ENCODE assay signal across 8 cellular contexts in the genomic region with DNA sequence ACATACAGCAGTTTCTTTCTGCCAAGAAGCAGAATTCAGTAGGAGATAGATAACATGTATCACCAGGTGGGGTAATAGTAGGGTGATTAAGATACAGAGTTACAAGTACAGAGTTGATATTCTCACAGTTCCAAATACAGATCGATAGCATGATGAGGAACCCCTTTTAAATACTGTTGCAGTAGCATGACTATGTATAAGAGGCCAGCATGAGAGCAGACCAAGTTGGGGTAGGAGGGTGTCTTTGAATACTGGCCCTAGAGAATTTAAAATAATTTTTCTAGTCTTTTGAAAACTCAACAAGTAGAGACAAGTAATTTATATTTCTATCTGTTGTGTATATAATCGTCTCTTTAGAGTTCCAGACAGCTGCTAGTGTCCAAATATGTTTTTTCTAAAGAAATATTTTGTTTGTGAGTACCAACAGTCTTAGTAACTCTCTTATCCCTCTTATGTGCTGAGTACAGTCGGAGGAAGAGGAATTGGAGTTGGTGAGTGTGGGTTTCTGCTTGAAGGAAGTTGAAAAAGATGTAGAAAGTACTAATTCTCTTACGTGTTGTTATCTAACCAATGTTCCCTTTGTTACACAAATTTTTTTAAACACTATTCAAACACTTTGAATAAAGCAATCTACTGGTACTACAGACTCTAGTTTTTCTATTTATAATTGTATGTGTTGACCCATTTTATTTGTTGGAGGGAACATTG. TPM values are rescaled to one million over a fixed set of nuclear protein-coding genes. Genes with fewer than 3 reads are reported as not detected.
DNase-seq lines count a peak whose midpoint lies in the region; ATAC-seq and TF ChIP-seq lines count a peak whose summit lies in the region.

No MANE protein-coding gene starts in this region.

- peak overlapping the region; percentile 64; the same call in 1 of the 2 replicates for H3K18ac ChIP-seq in IMR-90 (ENCODE audit: low read depth, low read length)

- no peaks in the 10 kb centered on the region; the same call in 1 of the 2 replicates for H4K20me1 ChIP-seq in IMR-90 (ENCODE audit: insufficient read depth, low read length)

- H3K56ac ChIP-seq in IMR-90 (ENCODE audit: extremely low read depth, insufficient read depth, low read length), result no peak overlapping the region

- BruUV-seq in IMR-90 (replicated peaks; lab: Mats Ljungman, UMichigan), result no TSS peak

- POLR2A ChIA-PET in IMR-90 (lab: Charles Lee; ENCODE audit: unreplicated experiment), result interaction anchor here (0.6 kb wide), 1 partner anchor 63 kb away, joined by 13 read pairs; no protein-coding TSS in a partner anchor
- POLR2A ChIA-PET in naive thymus-derived CD4-positive, alpha-beta T cell (lab: Charles Lee), result interaction anchor here (0.8 kb wide), 1 partner anchor 20 kb away, joined by 3 read pairs; no protein-coding TSS in a partner anchor

- dilution Hi-C loops in IMR-90 (cut with HindIII; ENCODE audit: low sequenced_read_pairs, unreplicated experiment), result no loop called here

- H3K27ac Mint-ChIP-seq in CD4-positive, CD25-positive, alpha-beta regulatory T cell, result peak overlapping the region in 2 of 3 donors; percentile 45 to 83
- peak overlapping the region; percentile 19 to 91 (median 56) for H3K27ac Mint-ChIP-seq in naive thymus-derived CD4-positive, alpha-beta T cell

- peak overlapping the region; percentile 64; the same call in 1 of the 2 replicates for H2BK120ac ChIP-seq in IMR-90 (ENCODE audit: low read depth, low read length)

- H3K4me3 Mint-ChIP-seq in CD4-positive, CD25-positive, alpha-beta regulatory T cell, result peak overlapping the region in 1 of 4 donors; percentile 40
- peak overlapping the region in 2 of 10 donors; percentile 14 to 15 for H3K4me3 Mint-ChIP-seq in naive thymus-derived CD4-positive, alpha-beta T cell

- 0 out of 2 replicates have a peak overlapping the region, but pooled peaks have one; percentile 28 for H3K9ac ChIP-seq in IMR-90 (ENCODE audit: low read depth, low read length)

- no peak for TF ChIP-seq CTCF in IMR-90 (conservative IDR thresholded peaks at IDR 0.05; ENCODE audit: low read depth, low read length)
- TF ChIP-seq CTCF in coronary artery (IDR thresholded peaks at IDR 0.05), result no peak

- no peaks in the 10 kb centered on the region for H3K9me3 Mint-ChIP-seq in CD4-positive, CD25-positive, alpha-beta regulatory T cell
- H3K9me3 Mint-ChIP-seq in naive thymus-derived CD4-positive, alpha-beta T cell, result no peaks in the 10 kb centered on the region

- no peak overlapping the region for H2AK9ac ChIP-seq in IMR-90 (replicated peaks; ENCODE audit: low read depth, low read length, poor library complexity)

- H3K36me3 ChIP-seq in CD4-positive, CD25-positive, alpha-beta regulatory T cell (ENCODE audit: control insufficient read depth, insufficient read depth, low read length), result no peaks in the 10 kb centered on the region
- H3K36me3 ChIP-seq in IMR-90 (ENCODE audit: control insufficient read depth, insufficient read depth, low read length), result peaks cover 5% of the 10 kb centered on the region
- no peaks in the 10 kb centered on the region for H3K36me3 ChIP-seq in naive thymus-derived CD4-positive, alpha-beta T cell (ENCODE audit: control insufficient read depth in 2 of 3, insufficient read depth in 3 of 3, low read length in 3 of 3)

- H2BK15ac ChIP-seq in IMR-90 (ENCODE audit: low read depth, low read length), result 0 out of 3 replicates have a peak overlapping the region, but pooled peaks have one; percentile 26

- H3K14ac ChIP-seq in IMR-90 (replicated peaks; ENCODE audit: low read depth, low read length), result peak overlapping the region; percentile 15; the same call in 1 of the 2 replicates

- no peaks in the 10 kb centered on the region for H3K36me3 Mint-ChIP-seq in CD4-positive, CD25-positive, alpha-beta regulatory T cell
- peaks cover 0 to 6% (median 0%) of the 10 kb centered on the region in 5 donors for H3K36me3 Mint-ChIP-seq in naive thymus-derived CD4-positive, alpha-beta T cell

- CTCF ChIA-PET in IMR-90 (lab: Yijun Ruan, JAX), result interaction anchor here (0.6 to 3.8 kb wide), 10 partner anchors 10 to 429 kb away, joined by 3 to 35 read pairs (median 6); a partner anchor contains a TSS
- CTCF ChIA-PET in naive thymus-derived CD4-positive, alpha-beta T cell (lab: Charles Lee), result interaction anchor here (0.6 to 2.7 kb wide), 15 partner anchors 16 to 430 kb away, joined by 3 to 51 read pairs (median 6); no protein-coding TSS in a partner anchor

- H3K4me3 ChIP-seq in CD4-positive, CD25-positive, alpha-beta regulatory T cell (ENCODE audit: low read depth, low read length), result no peak overlapping the region
- H3K4me3 ChIP-seq in IMR-90 (ENCODE audit: insufficient read depth, low read depth, low read length) (no peak overlapping the region), coronary artery (peak overlapping the region; percentile 40)
- no peak overlapping the region for H3K4me3 ChIP-seq in naive thymus-derived CD4-positive, alpha-beta T cell (ENCODE audit: low read length)

- peak overlapping the region; percentile 42; the same call in 1 of the 2 replicates for H2AK5ac ChIP-seq in IMR-90 (ENCODE audit: low read depth, low read length)

- peak overlapping the region; percentile 42; the same call in 1 of the 2 replicates for H4K5ac ChIP-seq in IMR-90 (ENCODE audit: low read depth, low read length)

- H3K23ac ChIP-seq in IMR-90 (ENCODE audit: low read depth, low read length), result peak overlapping the region; percentile 11; the same call in 1 of the 2 replicates

- H3K4me1 ChIP-seq in CD4-positive, CD25-positive, alpha-beta regulatory T cell (ENCODE audit: control insufficient read depth, insufficient read depth, low read length, poor library complexity, severe bottlenecking), result peaks cover 11% of the 10 kb centered on the region
- peaks cover 9% of the 10 kb centered on the region for H3K4me1 ChIP-seq in IMR-90 (ENCODE audit: control insufficient read depth, insufficient read depth, low read length)
- H3K4me1 ChIP-seq in naive thymus-derived CD4-positive, alpha-beta T cell (ENCODE audit: control insufficient read depth in 2 of 2, insufficient read depth in 2 of 2, low read length in 2 of 2), result peaks cover 0 to 35% of the 10 kb centered on the region in 2 donors

- H3K4me2 ChIP-seq in IMR-90 (ENCODE audit: low read depth, low read length), result peak overlapping the region; percentile 54

- H3K4ac ChIP-seq in IMR-90 (ENCODE audit: low read depth, low read length), result no peak overlapping the region; the same call in 1 of the 2 replicates

- H3K9me1 ChIP-seq in IMR-90 (ENCODE audit: insufficient read depth, low read length), result no peaks in the 10 kb centered on the region

- H3K27me3 Mint-ChIP-seq in CD4-positive, CD25-positive, alpha-beta regulatory T cell, result no peaks in the 10 kb centered on the region
- H3K27me3 Mint-ChIP-seq in naive thymus-derived CD4-positive, alpha-beta T cell, result no peaks in the 10 kb centered on the region

- H2BK20ac ChIP-seq in IMR-90 (ENCODE audit: low read depth, low read length), result peak overlapping the region; percentile 66; the same call in 1 of the 2 replicates

- H2BK5ac ChIP-seq in IMR-90 (ENCODE audit: low read depth, low read length, poor library complexity, severe bottlenecking), result peak overlapping the region; percentile 55

- H3K4me1 Mint-ChIP-seq in CD4-positive, CD25-positive, alpha-beta regulatory T cell, result peaks cover 13 to 23% (median 18%) of the 10 kb centered on the region in 4 donors
- H3K4me1 Mint-ChIP-seq in naive thymus-derived CD4-positive, alpha-beta T cell, result peaks cover 14 to 56% (median 40%) of the 10 kb centered on the region in 7 donors

- H3K27ac ChIP-seq in CD4-positive, CD25-positive, alpha-beta regulatory T cell (ENCODE audit: insufficient read depth, low read length, poor library complexity, severe bottlenecking), result no peak overlapping the region
- H3K27ac ChIP-seq in IMR-90 (ENCODE audit: insufficient read depth, low read length) (peak overlapping the region; percentile 63; the same call in 1 of the 2 replicates), coronary artery (peak overlapping the region; percentile 73 to 87)
- peak overlapping the region; percentile 56 for H3K27ac ChIP-seq in naive thymus-derived CD4-positive, alpha-beta T cell (ENCODE audit: low read depth, low read length)

- TF ChIP-seq RAD21 in IMR-90 (IDR thresholded peaks at IDR 0.05; ENCODE audit: low read length), result no peak

- in situ Hi-C loops in IMR-90 (cut with MboI; ENCODE audit: low sequenced_read_pairs), result no loop called here

- TF ChIP-seq POLR2A in IMR-90 (IDR thresholded peaks at IDR 0.05; ENCODE audit: low read depth, low read length), result no peak

- no peaks in the 10 kb centered on the region for H3K79me1 ChIP-seq in IMR-90 (ENCODE audit: low read depth in 1 of 2, low read length in 2 of 2)

- no peak overlapping the region for H2AFZ ChIP-seq in IMR-90 (replicated peaks; ENCODE audit: low read length, poor library complexity)

- ATAC-seq in CD4-positive, CD25-positive, alpha-beta regulatory T cell (ENCODE audit: low read depth in 2 of 2), result no peak
- ATAC-seq in IMR-90 (ENCODE audit: low read depth), result peak; percentile 58
- no peak for ATAC-seq in naive thymus-derived CD4-positive, alpha-beta T cell

- no peak for DNase-seq in CD4-positive, CD25-positive, alpha-beta regulatory T cell
- DNase-seq in IMR-90 (peak; percentile 53), coronary artery (ENCODE audit: low spot score) (no peak), amygdala (lab: John Stamatoyannopoulos, UW) (no peak), head of caudate nucleus (no peak)
- DNase-seq in naive thymus-derived CD4-positive, alpha-beta T cell, result peak in 1 of 9 donors; percentile 13
- DNase-seq in activated effector memory CD4-positive, alpha-beta T cell treated with Interleukin-2 at 50 U/mL for 16 hours, result no peak
- DNase-seq in activated naive CD4-positive, alpha-beta T cell (lab: John Stamatoyannopoulos, UW), result no peak

- no CpG with 5 or more reads among the region's 4 CpGs for WGBS in IMR-90 (ENCODE audit: extremely low coverage in 2 of 2, insufficient read length in 1 of 2), 2 experiments

- intact Hi-C loops in IMR-90 (cut with micrococcal nuclease) (loop anchor here (1.0 to 5.0 kb wide), 2 partner anchors 227 to 431 kb away; no protein-coding TSS in a partner anchor), head of caudate nucleus (cut with DNase I) (no loop called here)
- intact Hi-C loops in naive thymus-derived CD4-positive, alpha-beta T cell (cut with micrococcal nuclease), result loop anchor here (5.0 to 10.0 kb wide), 3 partner anchors 281 to 598 kb away; a partner anchor contains a TSS

- H4K8ac ChIP-seq in IMR-90 (ENCODE audit: low read depth in 2 of 2, low read length in 2 of 2), result peak overlapping the region in 1 of 2 experiments; percentile 68; a peak in 2 of 4 replicates

- H3K27me3 ChIP-seq in CD4-positive, CD25-positive, alpha-beta regulatory T cell (ENCODE audit: control insufficient read depth, insufficient read depth, low read length), result no peaks in the 10 kb centered on the region
- no peaks in the 10 kb centered on the region for H3K27me3 ChIP-seq in IMR-90 (ENCODE audit: control insufficient read depth, insufficient read depth, low read length)
- no peaks in the 10 kb centered on the region for H3K27me3 ChIP-seq in naive thymus-derived CD4-positive, alpha-beta T cell (ENCODE audit: control insufficient read depth in 2 of 2, insufficient read depth in 2 of 2, low read length in 2 of 2)

- peak overlapping the region; percentile 27; the same call in 1 of the 2 replicates for H4K91ac ChIP-seq in IMR-90 (ENCODE audit: insufficient read depth, low read depth, low read length)

- H3K9me3 ChIP-seq in CD4-positive, CD25-positive, alpha-beta regulatory T cell (ENCODE audit: control insufficient read depth in 2 of 2, low read length in 2 of 2), result no peaks in the 10 kb centered on the region
- no peaks in the 10 kb centered on the region for H3K9me3 ChIP-seq in IMR-90 (ENCODE audit: control insufficient read depth, insufficient read depth, low read length)
- H3K9me3 ChIP-seq in naive thymus-derived CD4-positive, alpha-beta T cell (ENCODE audit: control insufficient read depth in 2 of 3, low read length in 3 of 3), result no peaks in the 10 kb centered on the region

RNA-seq across cellular contexts. Expression of a gene that starts 30.2 kb away (rescaled TPM):
- total RNA-seq in CD4-positive, CD25-positive, alpha-beta regulatory T cell, result 14.6 TPM
- polyA plus RNA-seq in CD4-positive, CD25-positive, alpha-beta regulatory T cell, result 1 to 10 TPM; 4.9 to 8.1 (median 5.8) TPM
- 4.5 and 5.6 TPM in 2 replicates for total RNA-seq in IMR-90 (2012; rRNA removed)
- polyA plus RNA-seq in IMR-90 (2012; rRNA removed), result 4.1 and 5.0 TPM in 2 replicates
- polyA plus RNA-seq in IMR-90 (2012; cell fraction: cytosol; rRNA removed), result 2.7 and 4.6 TPM in 2 replicates
- polyA plus RNA-seq in IMR-90 (2012; cell fraction: nucleus; rRNA removed; ENCODE audit: low replicate concordance), result 20.1 and 24.3 TPM in 2 replicates
- 10 to 100 TPM in 4 of 5 experiments, 1 to 10 TPM in 1; 7.9 to 22.4 (median 15.4) TPM for total RNA-seq in naive thymus-derived CD4-positive, alpha-beta T cell
- 1 to 10 TPM; 8.3 to 8.8 TPM for polyA plus RNA-seq in naive thymus-derived CD4-positive, alpha-beta T cell
